Comparison of ENCODE assay signal across 2 cellular contexts in the genomic region with DNA sequence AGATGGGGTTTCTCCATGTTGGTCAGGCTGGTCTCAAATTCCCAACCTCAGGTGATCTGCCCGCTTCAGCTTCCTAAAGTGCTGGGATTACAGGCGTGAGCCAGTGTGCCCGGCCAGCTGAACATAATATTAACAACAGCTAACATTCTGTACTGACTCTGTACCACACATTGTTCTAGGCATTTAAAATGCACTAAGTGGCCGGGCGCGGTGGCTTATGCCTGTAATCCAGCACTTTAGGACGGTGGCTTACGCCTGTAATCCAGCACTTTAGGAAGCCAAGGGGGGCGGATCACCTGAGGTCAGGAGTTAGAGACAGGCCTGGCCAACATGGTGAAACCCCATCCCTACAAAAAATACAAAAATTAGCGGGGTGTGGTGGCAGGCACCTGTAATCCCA. TPM values are rescaled to one million over a fixed set of nuclear protein-coding genes. Genes with fewer than 3 reads are reported as not detected.
"Had no signal": no experiment of that assay in that cellular context is flagged by ENCODE, and none has a peak within 500 bp of the region (broad histone marks: within the 10 kb centered on the region; RNA-seq: fewer than 3 reads in every experiment).

No MANE protein-coding gene starts in this region.

RNA-seq across cellular contexts. Expression of gene LDLRAD2, which starts 14.6 kb away (rescaled TPM):
- total RNA-seq: GM23248, H4 had no signal
